ENCODE assay signal across 12 cellular contexts in genomic region chr2:199460808-199461454, GRCh38. TPM values are rescaled to one million over a fixed set of nuclear protein-coding genes. Genes with fewer than 3 reads are reported as not detected.
A peak's percentile ranks its signal among the peaks of the same experiment; 100 is the strongest.
DNase-seq lines count a peak whose midpoint lies in the region; TF ChIP-seq lines count a peak whose summit lies in the region.
"Had no signal": no experiment of that assay in that cellular context is flagged by ENCODE, and none has a peak within 500 bp of the region (broad histone marks: within the 10 kb centered on the region; RNA-seq: fewer than 3 reads in every experiment).

No MANE protein-coding gene starts in this region.

- H3K9ac ChIP-seq in smooth muscle cell (ENCODE audit: low read depth): no peak overlapping the region

- peaks cover 7% of the 10 kb centered on the region for H3K36me3 ChIP-seq in SJSA1
- no peaks in the 10 kb centered on the region for H3K36me3 ChIP-seq in smooth muscle cell (ENCODE audit: low read depth)
- H3K36me3 ChIP-seq: suprapubic skin had no signal

- H3K4me2 ChIP-seq in smooth muscle cell: peak overlapping the region; percentile 91

- H3K27me3 Mint-ChIP-seq in activated naive CD8-positive, alpha-beta T cell: peaks cover 33% of the 10 kb centered on the region
- H3K27me3 Mint-ChIP-seq in activated naive CD8-positive, alpha-beta T cell treated with anti-CD3 and anti-CD28 coated beads for 36 hours: peaks cover 86% of the 10 kb centered on the region
- peaks cover 32% of the 10 kb centered on the region for H3K27me3 Mint-ChIP-seq in glutamatergic neuron (ENCODE audit: unreplicated experiment)

- H3K4me3 ChIP-seq in SJSA1: peak overlapping the region; percentile 80
- peak overlapping the region; percentile 71 for H3K4me3 ChIP-seq in smooth muscle cell

- H3K27me3 ChIP-seq in SJSA1 (replicated peaks) (no peaks in the 10 kb centered on the region), smooth muscle cell (ENCODE audit: low read depth) (peaks cover 78% of the 10 kb centered on the region)

- no peak for DNase-seq in activated naive CD8-positive, alpha-beta T cell treated with anti-CD3 and anti-CD28 coated beads for 36 hours
- DNase-seq in SJSA1 (ENCODE audit: low read depth in 1 of 2, low spot score in 2 of 2): no peak
- DNase-seq in glutamatergic neuron: no peak
- no peak for DNase-seq in smooth muscle cell (lab: John Stamatoyannopoulos, UW; ENCODE audit: unreplicated experiment)
- DNase-seq in NCI-H1105 (lab: John Stamatoyannopoulos, UW): no peak
- DNase-seq in NCI-H524 treated with DMSO at 0.1 percent for 48 hours (lab: John Stamatoyannopoulos, UW): no peak
- DNase-seq in SW480 (ENCODE audit: low spot score): no peak
- DNase-seq: activated CD4-positive, CD25-positive, alpha-beta regulatory T cell; left ventricle myocardium superior; NCI-H2081 had no signal

- H3K4me1 Mint-ChIP-seq in activated naive CD8-positive, alpha-beta T cell (ENCODE audit: low read depth): peaks cover 33% of the 10 kb centered on the region
- H3K4me1 Mint-ChIP-seq in activated naive CD8-positive, alpha-beta T cell treated with anti-CD3 and anti-CD28 coated beads for 36 hours: peaks cover 25% of the 10 kb centered on the region
- peaks cover 8% of the 10 kb centered on the region for H3K4me1 Mint-ChIP-seq in glutamatergic neuron (ENCODE audit: low read depth, unreplicated experiment)

- H3K27ac ChIP-seq in SJSA1: no peak overlapping the region
- no peak overlapping the region for H3K27ac ChIP-seq in smooth muscle cell (ENCODE audit: low read depth)

- H3K9me3 ChIP-seq in SJSA1 (replicated peaks) (no peaks in the 10 kb centered on the region), smooth muscle cell (replicated peaks; ENCODE audit: low read depth) (no peaks in the 10 kb centered on the region)
- H3K9me3 ChIP-seq: suprapubic skin had no signal

- H3K9me3 Mint-ChIP-seq in activated naive CD8-positive, alpha-beta T cell (ENCODE audit: low read depth): no peaks in the 10 kb centered on the region
- peaks cover 4% of the 10 kb centered on the region for H3K9me3 Mint-ChIP-seq in activated naive CD8-positive, alpha-beta T cell treated with anti-CD3 and anti-CD28 coated beads for 36 hours
- peaks cover 9% of the 10 kb centered on the region for H3K9me3 Mint-ChIP-seq in glutamatergic neuron (ENCODE audit: unreplicated experiment)

- peaks cover 7% of the 10 kb centered on the region for H4K20me1 ChIP-seq in smooth muscle cell (ENCODE audit: low read depth)

- H2AFZ ChIP-seq in smooth muscle cell (ENCODE audit: low read depth): no peak overlapping the region

- H3K4me3 Mint-ChIP-seq in activated naive CD8-positive, alpha-beta T cell: peak overlapping the region; percentile 2
- no peak overlapping the region for H3K4me3 Mint-ChIP-seq in activated naive CD8-positive, alpha-beta T cell treated with anti-CD3 and anti-CD28 coated beads for 36 hours
- peak overlapping the region; percentile 10 for H3K4me3 Mint-ChIP-seq in glutamatergic neuron (ENCODE audit: unreplicated experiment)

- 40% methylated on average over 9 of the region's 9 CpGs for WGBS in smooth muscle cell (ENCODE audit: low lambda C conversion rate)

- peaks cover 10% of the 10 kb centered on the region for H3K4me1 ChIP-seq in SJSA1 (replicated peaks)
- H3K4me1 ChIP-seq in smooth muscle cell (ENCODE audit: low read depth): peaks cover 24% of the 10 kb centered on the region

- no peaks in the 10 kb centered on the region for H3F3A ChIP-seq in smooth muscle cell (ENCODE audit: low read depth)

- no peak overlapping the region for H3K27ac Mint-ChIP-seq in activated naive CD8-positive, alpha-beta T cell
- no peak overlapping the region for H3K27ac Mint-ChIP-seq in activated naive CD8-positive, alpha-beta T cell treated with anti-CD3 and anti-CD28 coated beads for 36 hours
- no peak overlapping the region for H3K27ac Mint-ChIP-seq in glutamatergic neuron (ENCODE audit: unreplicated experiment)

- H3K79me2 ChIP-seq in smooth muscle cell (ENCODE audit: low read depth): no peaks in the 10 kb centered on the region

- TF ChIP-seq CTCF in glutamatergic neuron (IDR thresholded peaks at IDR 0.05; ENCODE audit: partially characterized antibody, unreplicated experiment) (no peak), smooth muscle cell (IDR thresholded peaks at IDR 0.05; ENCODE audit: borderline replicate concordance, insufficient read depth, poor library complexity, severe bottlenecking) (no peak)

- no peaks in the 10 kb centered on the region for H3K36me3 Mint-ChIP-seq in activated naive CD8-positive, alpha-beta T cell
- no peaks in the 10 kb centered on the region for H3K36me3 Mint-ChIP-seq in activated naive CD8-positive, alpha-beta T cell treated with anti-CD3 and anti-CD28 coated beads for 36 hours
- no peaks in the 10 kb centered on the region for H3K36me3 Mint-ChIP-seq in glutamatergic neuron (ENCODE audit: unreplicated experiment)

RNA-seq across cellular contexts. Expression of gene SATB2, which starts 3.2 kb away (rescaled TPM):
- total RNA-seq in activated naive CD8-positive, alpha-beta T cell treated with anti-CD3 and anti-CD28 coated beads for 36 hours: under 1 TPM; 0.27 to 0.28 TPM
- 4.9 and 11.0 TPM in 2 replicates for total RNA-seq in SJSA1 (2014; rRNA removed; shearing (Covaris generic))
- 20.8 TPM for total RNA-seq in glutamatergic neuron (ENCODE audit: unreplicated experiment)
- total RNA-seq in smooth muscle cell: 2.0 and 12.5 TPM in 2 replicates
- 0.47 and 0.73 TPM in 2 replicates for polyA plus RNA-seq in smooth muscle cell
